In genomic region chr3:97940034-97940433, GRCh38 we compare ENCODE assay signal across 11 cellular contexts. TPM values are rescaled to one million over a fixed set of nuclear protein-coding genes. Genes with fewer than 3 reads are reported as not detected.
A peak's percentile ranks its signal among the peaks of the same experiment; 100 is the strongest.
DNase-seq lines count a peak whose midpoint lies in the region; ATAC-seq and TF ChIP-seq lines count a peak whose summit lies in the region.
"Had no signal": no experiment of that assay in that cellular context is flagged by ENCODE, and none has a peak within 500 bp of the region (broad histone marks: within the 10 kb centered on the region; RNA-seq: fewer than 3 reads in every experiment).

No MANE protein-coding gene starts in this region.

- no peaks in the 10 kb centered on the region for H3K4me1 Mint-ChIP-seq in endodermal cell

- POLR2A ChIA-PET in SK-N-SH (lab: Yijun Ruan, JAX) = no interaction called here

- no peaks in the 10 kb centered on the region for H3K9me2 ChIP-seq in SK-N-SH

- H3K9ac ChIP-seq in SK-N-SH (no peak overlapping the region), endodermal cell (ENCODE audit: extremely low read depth, low read length, poor library complexity, severe bottlenecking) (no peak overlapping the region)

- no peak for ATAC-seq in SK-N-SH treated with all-trans-retinoic acid at 6 μM for 48 hours
- ATAC-seq in HG03095 (IDR thresholded peaks at IDR 0.05; ENCODE audit: unreplicated experiment) = no peak

- peak overlapping the region; percentile 44 for H3K27ac Mint-ChIP-seq in endodermal cell
- H3K27ac Mint-ChIP-seq: activated T-helper 1 cell treated with anti-CD3 and anti-CD28 coated beads, Interleukin-12 subunit alpha, Interleukin-12 subunit beta, Interleukin-2, Interleukin-4 antibody, amounts not matched to agents 30 ng/mL and 10 ng/mL and 1 ng/mL, durations not matched to agents 14 hours and 24 hours and 36 hours had no signal

- H3K27ac ChIP-seq in SK-N-SH (ENCODE audit: low read depth in 2 of 2, low read length in 1 of 2) (no peak overlapping the region), endodermal cell (ENCODE audit: low read depth, low read length) (no peak overlapping the region), testis (no peak overlapping the region)
- H3K27ac ChIP-seq: cardiac muscle cell had no signal

- H3F3A ChIP-seq in SK-N-SH (replicated peaks; ENCODE audit: insufficient read depth) = no peaks in the 10 kb centered on the region

- DNase-seq in SK-N-SH (no peak), NB4 (ENCODE audit: low read depth) (peak; percentile 35), endodermal cell (peak; percentile 48), pons (ENCODE audit: low spot score) (peak; percentile 40), cerebellum (ENCODE audit: low spot score) (no peak), testis (no peak)
- DNase-seq: midbrain had no signal

- TF ChIP-seq RAD21 in SK-N-SH (IDR thresholded peaks at IDR 0.05; ENCODE audit: low read length) = peak; percentile 54

- TF ChIP-seq POLR2A in NB4 (IDR thresholded peaks at IDR 0.05; ENCODE audit: extremely low read depth, insufficient read length) (no peak), testis (IDR thresholded peaks at IDR 0.05) (no peak)

- 83% methylated on average over 1 of the region's 1 CpG for WGBS in SK-N-SH (ENCODE audit: low lambda C conversion rate)
- WGBS in endodermal cell (ENCODE audit: insufficient coverage in 1 of 2, insufficient read length in 1 of 2), 2 experiments = 60 to 72% methylated on average over 1 of the region's 1 CpG
- WGBS in testis, 2 donors = 80 to 84% methylated on average over 1 of the region's 1 CpG

- CTCF ChIA-PET in SK-N-SH (lab: Yijun Ruan, JAX) = interaction anchor here (0.7 to 3.3 kb wide), 8 partner anchors 13 to 221 kb away, joined by 3 to 17 read pairs (median 4); no protein-coding TSS in a partner anchor

- H3K36me3 Mint-ChIP-seq in endodermal cell (ENCODE audit: low read depth) = peaks cover 11% of the 10 kb centered on the region

- no peaks in the 10 kb centered on the region for H3K4me1 ChIP-seq in SK-N-SH (ENCODE audit: control insufficient read depth in 1 of 2, insufficient read depth in 2 of 2, low read depth in 1 of 2, low read length in 1 of 2)
- no peaks in the 10 kb centered on the region for H3K4me1 ChIP-seq in endodermal cell (ENCODE audit: control insufficient read depth, insufficient read depth, low read length)
- H3K4me1 ChIP-seq in testis = no peaks in the 10 kb centered on the region

- H2AFZ ChIP-seq in SK-N-SH (ENCODE audit: low read depth) = no peak overlapping the region

- H3K36me3 ChIP-seq in SK-N-SH (replicated peaks in 1 of 2; ENCODE audit: control insufficient read depth in 1 of 2, insufficient read depth in 2 of 2, low read length in 1 of 2) (peaks cover 43 to 60% of the 10 kb centered on the region in 2 experiments), endodermal cell (ENCODE audit: control insufficient read depth, insufficient read depth, low read length) (peaks cover 25% of the 10 kb centered on the region), testis (ENCODE audit: low read depth, missing control alignments) (no peaks in the 10 kb centered on the region)

- H3K9me3 ChIP-seq in SK-N-SH (no peaks in the 10 kb centered on the region), endodermal cell (ENCODE audit: control insufficient read depth, low read length) (no peaks in the 10 kb centered on the region), testis (no peaks in the 10 kb centered on the region)

- H3K4me2 ChIP-seq in SK-N-SH = no peak overlapping the region

- H3K9me3 Mint-ChIP-seq in endodermal cell = no peaks in the 10 kb centered on the region
- H3K9me3 Mint-ChIP-seq: activated T-helper 1 cell treated with anti-CD3 and anti-CD28 coated beads, Interleukin-12 subunit alpha, Interleukin-12 subunit beta, Interleukin-2, Interleukin-4 antibody, amounts not matched to agents 30 ng/mL and 10 ng/mL and 1 ng/mL, durations not matched to agents 14 hours and 24 hours and 36 hours had no signal

- no peak for TF ChIP-seq EP300 in SK-N-SH (IDR thresholded peaks at IDR 0.05; ENCODE audit: borderline replicate concordance in 1 of 2, low read depth in 1 of 2, low read length in 1 of 2)

- no peak overlapping the region for H3K4me3 ChIP-seq in SK-N-SH (ENCODE audit: low read depth in 2 of 2, low read length in 1 of 2)
- no peak overlapping the region for H3K4me3 ChIP-seq in NB4 (ENCODE audit: low read depth, low read length)
- no peak overlapping the region for H3K4me3 ChIP-seq in endodermal cell (ENCODE audit: low read length)
- no peak overlapping the region for H3K4me3 ChIP-seq in testis
- H3K4me3 ChIP-seq: cardiac muscle cell had no signal

- TF ChIP-seq CTCF in SK-N-SH (IDR thresholded peaks at IDR 0.05) (peak; percentile 21), NB4 (IDR thresholded peaks at IDR 0.05; ENCODE audit: low read depth, low read length) (no peak), endodermal cell (conservative IDR thresholded peaks at IDR 0.05) (peak; percentile 68), testis (IDR thresholded peaks at IDR 0.05) (no peak)

- H3K4me3 Mint-ChIP-seq in endodermal cell = no peak overlapping the region
- H3K4me3 Mint-ChIP-seq: activated T-helper 1 cell treated with anti-CD3 and anti-CD28 coated beads, Interleukin-12 subunit alpha, Interleukin-12 subunit beta, Interleukin-2, Interleukin-4 antibody, amounts not matched to agents 30 ng/mL and 10 ng/mL and 1 ng/mL, durations not matched to agents 14 hours and 24 hours and 36 hours had no signal

- H3K27me3 Mint-ChIP-seq in endodermal cell (ENCODE audit: insufficient read depth) = no peaks in the 10 kb centered on the region

- H3K27me3 ChIP-seq in SK-N-SH (ENCODE audit: insufficient read depth) = no peaks in the 10 kb centered on the region
- no peaks in the 10 kb centered on the region for H3K27me3 ChIP-seq in endodermal cell (ENCODE audit: control insufficient read depth, insufficient read depth, low read length, poor library complexity, severe bottlenecking)
- no peaks in the 10 kb centered on the region for H3K27me3 ChIP-seq in testis
- H3K27me3 ChIP-seq: cardiac muscle cell had no signal

- no peaks in the 10 kb centered on the region for H4K20me1 ChIP-seq in SK-N-SH (ENCODE audit: insufficient read depth)

- intact Hi-C loops in testis (cut with DNase I; ENCODE audit: low total_unique reads) = no loop called here

- no peaks in the 10 kb centered on the region for H3K79me2 ChIP-seq in SK-N-SH (ENCODE audit: insufficient read depth)

TF ChIP-seq in SK-N-SH, 30 proteins besides CTCF, POLR2A, EP300 and RAD21 (continues in another document):
- no peak for TF ChIP-seq GABPA (IDR thresholded peaks at IDR 0.05; ENCODE audit: low read depth)
- no peak for TF ChIP-seq USF1 (IDR thresholded peaks at IDR 0.05; ENCODE audit: borderline replicate concordance, low read depth)
- no peak for TF ChIP-seq GATA2 (CRISPR knock-in tag; IDR thresholded peaks at IDR 0.05)
- TF ChIP-seq MXI1 (IDR thresholded peaks at IDR 0.05; ENCODE audit: low read depth, low read length) = no peak
- TF ChIP-seq TAF1 (IDR thresholded peaks at IDR 0.05; ENCODE audit: borderline replicate concordance, low read depth, low read length) = no peak
- no peak for TF ChIP-seq NFIC (IDR thresholded peaks at IDR 0.05; ENCODE audit: borderline replicate concordance)
- no peak for TF ChIP-seq USF2 (IDR thresholded peaks at IDR 0.05; ENCODE audit: borderline replicate concordance, low read depth, low read length)

TF ChIP-seq in SK-N-SH treated with all-trans-retinoic acid at 6 μM for 48 hours, 23 proteins besides CTCF, POLR2A, EP300 and RAD21 (continues in another document):
- no peak for TF ChIP-seq ZNF70 (CRISPR knock-in tag; IDR thresholded peaks at IDR 0.05)
- no peak for TF ChIP-seq OSR1 (CRISPR knock-in tag; IDR thresholded peaks at IDR 0.05)
- no peak for TF ChIP-seq ZNF8 (CRISPR knock-in tag; IDR thresholded peaks at IDR 0.05)
- no peak for TF ChIP-seq ZC3H10 (CRISPR knock-in tag; IDR thresholded peaks at IDR 0.05)
- TF ChIP-seq RARB (CRISPR knock-in tag; IDR thresholded peaks at IDR 0.05) = no peak
- no peak for TF ChIP-seq PPARA (CRISPR knock-in tag; IDR thresholded peaks at IDR 0.05; ENCODE audit: borderline replicate concordance)
- TF ChIP-seq POU6F1 (CRISPR knock-in tag; IDR thresholded peaks at IDR 0.05; ENCODE audit: borderline replicate concordance, low read depth) = no peak
- TF ChIP-seq ZFP30 (CRISPR knock-in tag; IDR thresholded peaks at IDR 0.05) = no peak
- no peak for TF ChIP-seq CSRNP3 (CRISPR knock-in tag; IDR thresholded peaks at IDR 0.05)
- TF ChIP-seq TOX (CRISPR knock-in tag; IDR thresholded peaks at IDR 0.05; ENCODE audit: borderline replicate concordance) = no peak

RNA-seq across cellular contexts. Expression of gene RIOX2, which starts 32.2 kb away (rescaled TPM):
- polyA plus RNA-seq in SK-N-SH (2012; rRNA removed) (12.9 and 20.3 TPM in 2 replicates), testis (ENCODE audit: insufficient read depth, low read depth, low replicate concordance) (14.0 TPM)
- 16.4 and 17.9 TPM in 2 replicates for polyA plus RNA-seq in SK-N-SH (2012; cell fraction: cytosol; rRNA removed)
- polyA plus RNA-seq in SK-N-SH (2012; cell fraction: nucleus; rRNA removed) = 15.1 and 29.1 TPM in 2 replicates
- total RNA-seq in endodermal cell (10 to 100 TPM; 12.5 to 13.6 TPM), cerebellum (22.0 TPM), testis (10 to 100 TPM; 16.3 to 22.5 TPM)
- 13.7 TPM for polyA plus RNA-seq in endodermal cell (2013, experiment 1 of 2)
- 11.2 TPM for polyA plus RNA-seq in endodermal cell (2013, experiment 2 of 2)

Comparison
In these comparisons a context has a peak if more than half of its experiments do, and no peak if none do; other contexts are left out.
1. DNase-seq: peak in NB4 (single experiment), endodermal cell (single experiment) and pons (single experiment); none in SK-N-SH (single experiment), cerebellum (single experiment) and testis (single experiment).
2. CTCF ChIP-seq: peak in SK-N-SH (single experiment) and endodermal cell (single experiment); none in NB4 (single experiment) and testis (0 of 3).